In the genomic region with DNA sequence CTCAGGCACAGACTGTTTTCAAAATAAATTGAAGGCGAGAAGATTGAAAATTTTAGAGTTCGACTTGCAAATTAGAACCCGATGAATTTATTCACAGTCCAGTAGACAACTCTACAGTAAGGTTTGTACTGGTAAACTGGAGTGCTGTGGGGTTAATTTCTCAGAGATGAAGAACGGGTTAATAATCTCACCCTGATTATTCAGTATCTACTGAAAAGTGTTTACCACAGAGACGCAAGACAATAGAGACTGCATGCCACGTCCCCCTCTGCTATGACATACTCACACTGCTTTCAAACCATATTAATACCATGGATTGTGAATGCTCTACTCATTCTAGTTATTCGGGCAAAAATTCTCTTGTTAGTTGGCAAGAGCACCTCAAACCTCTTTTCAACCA, we compare ENCODE assay signal across 16 cellular contexts. TPM values are rescaled to one million over a fixed set of nuclear protein-coding genes. Genes with fewer than 3 reads are reported as not detected.
DNase-seq lines count a peak whose midpoint lies in the region; ATAC-seq and TF ChIP-seq lines count a peak whose summit lies in the region.
"Had no signal": no experiment of that assay in that cellular context is flagged by ENCODE, and none has a peak within 500 bp of the region (broad histone marks: within the 10 kb centered on the region; RNA-seq: fewer than 3 reads in every experiment).

No MANE protein-coding gene starts in this region.

- intact Hi-C loops in testis (cut with DNase I; ENCODE audit: low total_unique reads): no loop called here

- H3K9me3 ChIP-seq in mesenchymal stem cell (ENCODE audit: control insufficient read depth, low read length) (no peaks in the 10 kb centered on the region), testis (no peaks in the 10 kb centered on the region)

- no peak overlapping the region for H3K18ac ChIP-seq in mesenchymal stem cell (ENCODE audit: low read depth in 1 of 2, low read length in 2 of 2)

- in situ Hi-C loops in brain microvascular endothelial cell (cut with HindIII; ENCODE audit: low pct_ligation_motif_present, low sequenced_read_pairs): no loop called here

- ATAC-seq in GM18909 (IDR thresholded peaks at IDR 0.05; ENCODE audit: poor library complexity, unreplicated experiment): no peak
- ATAC-seq: effector memory CD8-positive, alpha-beta T cell; Right ventricle myocardium inferior; stimulated activated memory B cell treated with anti-CD40 and anti-IgM and Interleukin-4, amounts not matched to agents 10 μg/mL and 1 μg/mL and 100 μg/mL, for 72 hours had no signal

- H2BK12ac ChIP-seq in mesenchymal stem cell (ENCODE audit: low read length in 2 of 2): no peak overlapping the region

- H4K91ac ChIP-seq in mesenchymal stem cell (ENCODE audit: low read length): no peak overlapping the region

- H3K9ac ChIP-seq in mesenchymal stem cell (ENCODE audit: low read length): peak overlapping the region; percentile 43

- H3K4me3 ChIP-seq in brain microvascular endothelial cell (ENCODE audit: low read depth, low read length): no peak overlapping the region
- no peak overlapping the region for H3K4me3 ChIP-seq in mesenchymal stem cell (ENCODE audit: insufficient read depth in 1 of 2, low read depth in 1 of 2, low read length in 2 of 2)
- H3K4me3 ChIP-seq in testis: no peak overlapping the region

- no peak overlapping the region for H3K23ac ChIP-seq in mesenchymal stem cell (ENCODE audit: low read length in 2 of 2)

- H2BK15ac ChIP-seq in mesenchymal stem cell (ENCODE audit: low read depth, poor library complexity, severe bottlenecking): no peak overlapping the region

- H3K4me1 ChIP-seq in mesenchymal stem cell (ENCODE audit: control insufficient read depth, insufficient read depth, low read depth, low read length) (peaks cover 3% of the 10 kb centered on the region), testis (no peaks in the 10 kb centered on the region)

- H2AK5ac ChIP-seq in mesenchymal stem cell (ENCODE audit: low read length, severe bottlenecking): no peak overlapping the region

- H3K4ac ChIP-seq in mesenchymal stem cell (ENCODE audit: low read depth in 1 of 2, low read length in 2 of 2): no peak overlapping the region

- no peak overlapping the region for H3K4me2 ChIP-seq in mesenchymal stem cell (ENCODE audit: low read length, poor library complexity, severe bottlenecking)

- H2AFZ ChIP-seq in mesenchymal stem cell (ENCODE audit: low read depth, low read length): no peak overlapping the region

- H3K36me3 ChIP-seq in brain microvascular endothelial cell (replicated peaks) (no peaks in the 10 kb centered on the region), mesenchymal stem cell (ENCODE audit: control insufficient read depth in 1 of 2, insufficient read depth in 2 of 2, low read depth in 1 of 2, low read length in 2 of 2) (no peaks in the 10 kb centered on the region), testis (ENCODE audit: low read depth, missing control alignments) (no peaks in the 10 kb centered on the region)

- H2BK120ac ChIP-seq in mesenchymal stem cell (ENCODE audit: low read depth, low read length): no peak overlapping the region

- no peak overlapping the region for H4K8ac ChIP-seq in mesenchymal stem cell (ENCODE audit: low read length)

- DNase-seq in DMS 273 (lab: John Stamatoyannopoulos, UW; ENCODE audit: unreplicated experiment) (peak; percentile 49), DMS 273 treated with DMSO at 0.1 percent for 48 hours (lab: John Stamatoyannopoulos, UW) (no peak), brain microvascular endothelial cell (peak; percentile 33), mesenchymal stem cell (no peak), superior temporal gyrus (ENCODE audit: extremely low spot score) (peak; percentile 82), testis (no peak), activated gamma-delta T cell (lab: John Stamatoyannopoulos, UW) (no peak)
- DNase-seq: activated CD4-positive, alpha-beta T cell treated with anti-CD3 and anti-CD28 coated beads, Interleukin-2, amount 50 U/mL, for 48 hours; aorta; effector memory CD8-positive, alpha-beta T cell; GDM1 had no signal

- TF ChIP-seq POLR2A in testis (IDR thresholded peaks at IDR 0.05): no peak

- no peak overlapping the region for H3K14ac ChIP-seq in mesenchymal stem cell (ENCODE audit: low read length in 2 of 2)

- TF ChIP-seq CTCF in brain microvascular endothelial cell (IDR thresholded peaks at IDR 0.05; ENCODE audit: low read depth, low read length, missing control alignments): no peak
- no peak for TF ChIP-seq CTCF in testis (IDR thresholded peaks at IDR 0.05)

- H2BK5ac ChIP-seq in mesenchymal stem cell (ENCODE audit: low read depth, low read length, poor library complexity, severe bottlenecking): no peak overlapping the region

- 83% methylated on average over 5 of the region's 7 CpGs for WGBS in mesenchymal stem cell
- WGBS in testis, 2 donors: 70 to 75% methylated on average over 7 of the region's 7 CpGs

- no peaks in the 10 kb centered on the region for H3K79me1 ChIP-seq in mesenchymal stem cell (replicated peaks; ENCODE audit: low read length, poor library complexity, severe bottlenecking)

- H3K27me3 ChIP-seq in brain microvascular endothelial cell (replicated peaks) (no peaks in the 10 kb centered on the region), mesenchymal stem cell (ENCODE audit: control insufficient read depth in 1 of 2, insufficient read depth in 1 of 2, low read length in 2 of 2) (no peaks in the 10 kb centered on the region), testis (no peaks in the 10 kb centered on the region)

- H3K27ac ChIP-seq in brain microvascular endothelial cell: peak overlapping the region; percentile 78
- no peak overlapping the region for H3K27ac ChIP-seq in mesenchymal stem cell (ENCODE audit: low read length, poor library complexity, severe bottlenecking)
- H3K27ac ChIP-seq in testis: no peak overlapping the region
- H3K27ac ChIP-seq: 22Rv1, HL-60 had no signal

RNA-seq across cellular contexts. Expression of gene CFL2, which starts 36.1 kb away (rescaled TPM):
- polyA plus RNA-seq in mesenchymal stem cell (2013, experiment 1 of 2): 111 TPM
- polyA plus RNA-seq in mesenchymal stem cell (2013, experiment 2 of 2): 121 TPM
- 10 to 100 TPM; 66.8 to 67.7 TPM for total RNA-seq in testis
- polyA plus RNA-seq in testis (ENCODE audit: insufficient read depth, low read depth, low replicate concordance): 92.4 TPM

RNA-seq across cellular contexts. Expression of gene SNX6, which starts 48.4 kb away (rescaled TPM):
- polyA plus RNA-seq in mesenchymal stem cell (2013, experiment 1 of 2): 125 TPM
- 124 TPM for polyA plus RNA-seq in mesenchymal stem cell (2013, experiment 2 of 2)
- 100 to 1,000 TPM; 105 to 123 TPM for total RNA-seq in testis
- 74.8 TPM for polyA plus RNA-seq in testis (ENCODE audit: insufficient read depth, low read depth, low replicate concordance)

Comparison
In these comparisons a context has a peak if more than half of its experiments do, and no peak if none do; other contexts are left out.
1. DNase-seq: peak in DMS 273 (single experiment), brain microvascular endothelial cell (single experiment) and superior temporal gyrus (single experiment); none in DMS 273 treated with DMSO at 0.1 percent for 48 hours (single experiment), mesenchymal stem cell (single experiment), testis (single experiment) and activated gamma-delta T cell (single experiment).